ENCODE assay signal across 8 cellular contexts in genomic region chrX:118839334-118839958, GRCh38. TPM values are rescaled to one million over a fixed set of nuclear protein-coding genes. Genes with fewer than 3 reads are reported as not detected.
DNase-seq lines count a peak whose midpoint lies in the region; ATAC-seq and TF ChIP-seq lines count a peak whose summit lies in the region.

No MANE protein-coding gene starts in this region.

- DNase-seq in RWPE2 (ENCODE audit: low spot score) = no peak
- peak; percentile 65 for DNase-seq in activated naive CD4-positive, alpha-beta T cell treated with anti-CD3 and anti-CD28 coated beads, Interleukin-2, amount 10 ng/mL, durations not matched to agents 7 days and 5 days
- DNase-seq in glutamatergic neuron = peak; percentile 89
- peak; percentile 3 to 94 (median 74) for DNase-seq in nucleus accumbens (lab: John Stamatoyannopoulos, UW)
- DNase-seq in superior temporal gyrus (ENCODE audit: extremely low spot score) = peak; percentile 77

- H3K27ac Mint-ChIP-seq in activated naive CD4-positive, alpha-beta T cell treated with anti-CD3 and anti-CD28 coated beads, Interleukin-2, amount 10 ng/mL, durations not matched to agents 7 days and 5 days = no peak overlapping the region
- peak overlapping the region; percentile 52 for H3K27ac Mint-ChIP-seq in glutamatergic neuron (ENCODE audit: unreplicated experiment)

- H3K4me1 ChIP-seq in RWPE2 (ENCODE audit: insufficient read depth, poor library complexity, severe bottlenecking) = no peaks in the 10 kb centered on the region

- no peaks in the 10 kb centered on the region for H3K36me3 Mint-ChIP-seq in activated naive CD4-positive, alpha-beta T cell treated with anti-CD3 and anti-CD28 coated beads, Interleukin-2, amount 10 ng/mL, durations not matched to agents 7 days and 5 days
- H3K36me3 Mint-ChIP-seq in glutamatergic neuron (ENCODE audit: unreplicated experiment) = no peaks in the 10 kb centered on the region

- no peaks in the 10 kb centered on the region for H3K36me3 ChIP-seq in RWPE2 (ENCODE audit: low read depth)

- no peaks in the 10 kb centered on the region for H3K4me1 Mint-ChIP-seq in activated naive CD4-positive, alpha-beta T cell treated with anti-CD3 and anti-CD28 coated beads, Interleukin-2, amount 10 ng/mL, durations not matched to agents 7 days and 5 days
- H3K4me1 Mint-ChIP-seq in glutamatergic neuron (ENCODE audit: low read depth, unreplicated experiment) = no peaks in the 10 kb centered on the region

- H3K4me3 ChIP-seq in RWPE2 (ENCODE audit: severe bottlenecking) = peak overlapping the region; percentile 18

- TF ChIP-seq CTCF in GM12874 (IDR thresholded peaks at IDR 0.05; ENCODE audit: insufficient read depth, low read depth, low read length) (peak; percentile 78), RWPE2 (IDR thresholded peaks at IDR 0.05; ENCODE audit: poor library complexity, severe bottlenecking) (peak; percentile 66), glutamatergic neuron (IDR thresholded peaks at IDR 0.05; ENCODE audit: partially characterized antibody, unreplicated experiment) (peak; percentile 84)

- CTCF ChIA-PET in activated naive CD4-positive, alpha-beta T cell treated with anti-CD3 and anti-CD28 coated beads, Interleukin-2, amount 10 ng/mL, durations not matched to agents 7 days and 5 days (lab: Charles Lee) = interaction anchor here (0.8 to 1.6 kb wide), 10 partner anchors 8 to 226 kb away, joined by 3 to 9 read pairs (median 4); partner anchors contain the start of gene ZCCHC12

- no peaks in the 10 kb centered on the region for H3K9me3 Mint-ChIP-seq in activated naive CD4-positive, alpha-beta T cell treated with anti-CD3 and anti-CD28 coated beads, Interleukin-2, amount 10 ng/mL, durations not matched to agents 7 days and 5 days
- H3K9me3 Mint-ChIP-seq in glutamatergic neuron (ENCODE audit: unreplicated experiment) = no peaks in the 10 kb centered on the region

- H3K9me3 ChIP-seq in RWPE2 (ENCODE audit: severe bottlenecking) = no peaks in the 10 kb centered on the region

- H3K27ac ChIP-seq in RWPE2 (ENCODE audit: poor library complexity, severe bottlenecking) = no peak overlapping the region

- no peaks in the 10 kb centered on the region for H3K27me3 ChIP-seq in RWPE2 (ENCODE audit: insufficient read depth, poor library complexity, severe bottlenecking)

- peaks cover 29% of the 10 kb centered on the region for H3K27me3 Mint-ChIP-seq in activated naive CD4-positive, alpha-beta T cell treated with anti-CD3 and anti-CD28 coated beads, Interleukin-2, amount 10 ng/mL, durations not matched to agents 7 days and 5 days
- no peaks in the 10 kb centered on the region for H3K27me3 Mint-ChIP-seq in glutamatergic neuron (ENCODE audit: unreplicated experiment)

- peak; percentile 85 for ATAC-seq in HG03439 (IDR thresholded peaks at IDR 0.05; ENCODE audit: unreplicated experiment)
- ATAC-seq in RWPE2 (ENCODE audit: low read depth) = peak; percentile 68
- no peak for ATAC-seq in HG02763 (IDR thresholded peaks at IDR 0.05; ENCODE audit: unreplicated experiment)

- H3K4me3 Mint-ChIP-seq in activated naive CD4-positive, alpha-beta T cell treated with anti-CD3 and anti-CD28 coated beads, Interleukin-2, amount 10 ng/mL, durations not matched to agents 7 days and 5 days = peak overlapping the region; percentile 0
- peak overlapping the region; percentile 82 for H3K4me3 Mint-ChIP-seq in glutamatergic neuron (ENCODE audit: unreplicated experiment)

RNA-seq across cellular contexts. Expression of gene ZCCHC12, which starts 15.8 kb away (rescaled TPM):
- total RNA-seq in glutamatergic neuron (ENCODE audit: unreplicated experiment) = 22.7 TPM
